34 cellular contexts compared by ENCODE assay signal in the genomic region with DNA sequence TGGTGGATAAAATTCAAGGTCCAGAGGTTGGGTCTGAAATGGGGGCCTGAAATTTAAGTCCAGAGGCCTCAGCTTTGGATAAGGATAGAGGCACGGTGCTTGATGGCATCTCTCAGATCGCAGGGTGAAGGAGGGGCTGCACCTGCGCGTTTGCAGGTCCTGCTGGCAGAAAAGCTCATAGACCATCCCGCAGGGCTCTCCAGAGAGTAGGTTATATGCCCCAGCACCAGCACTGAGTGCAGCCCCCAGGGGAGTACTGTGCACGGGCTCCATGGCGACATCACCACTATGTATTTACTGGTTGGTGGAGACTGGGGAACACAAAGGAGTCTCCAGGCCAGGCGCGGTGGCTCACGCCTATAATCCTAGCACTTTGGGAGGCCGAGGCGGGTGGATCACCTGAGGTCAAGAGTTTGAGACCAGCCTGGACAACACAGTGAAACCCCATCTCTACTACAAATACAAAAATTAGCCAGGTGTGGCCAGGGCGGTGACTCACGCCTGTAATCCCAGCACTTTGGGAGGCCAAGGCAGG.
"Had no signal": no experiment of that assay in that cellular context is flagged by ENCODE, and none has a peak within 500 bp of the region (broad histone marks: within the 10 kb centered on the region; RNA-seq: fewer than 3 reads in every experiment).

No MANE protein-coding gene starts in this region.

- H3K27me3 ChIP-seq: ascending aorta, brain microvascular endothelial cell, foreskin keratinocyte, heart right ventricle, left lung, uterus had no signal

- H3K9me3 ChIP-seq: ascending aorta, heart right ventricle, left lung, lower lobe of right lung, prostate gland, uterus had no signal

- H3K27ac Mint-ChIP-seq: activated CD4-positive, alpha-beta memory T cell treated with anti-CD3 and anti-CD28 coated beads for 36 hours; activated CD4-positive, alpha-beta T cell treated with anti-CD3 and anti-CD28 coated beads, Interleukin-2, amount 10 ng/mL, durations not matched to agents 24 days and 14 days; activated naive CD4-positive, alpha-beta T cell treated with anti-CD3 and anti-CD28 coated beads, Interleukin-2, amount 10 ng/mL, durations not matched to agents 7 days and 5 days; activated T-cell treated with anti-CD3 and anti-CD28 coated beads, Interleukin-2, amount 50 U/mL, for 24 hours; dendritic cell treated with granulocyte-macrophage colony-stimulating factor and Interleukin-4, amounts not matched to agents 40 ng/mL and 50 ng/mL, for 4 days; stimulated activated memory B cell treated with anti-CD40 and anti-IgM and Interleukin-4, amounts not matched to agents 10 μg/mL and 1 μg/mL and 100 μg/mL, for 72 hours; type B pancreatic cell had no signal

- H3K4me3 Mint-ChIP-seq: activated CD4-positive, alpha-beta memory T cell treated with anti-CD3 and anti-CD28 coated beads for 36 hours; activated CD4-positive, alpha-beta T cell treated with anti-CD3 and anti-CD28 coated beads, Interleukin-2, amount 10 ng/mL, durations not matched to agents 24 days and 14 days; activated naive CD4-positive, alpha-beta T cell treated with anti-CD3 and anti-CD28 coated beads, Interleukin-2, amount 10 ng/mL, durations not matched to agents 7 days and 5 days; activated naive CD8-positive, alpha-beta T cell treated with anti-CD3 and anti-CD28 coated beads, Interleukin-2, amount 10 ng/mL, durations not matched to agents 7 days and 5 days; activated T-cell treated with anti-CD3 and anti-CD28 coated beads, Interleukin-2, amount 50 U/mL, for 24 hours; dendritic cell treated with granulocyte-macrophage colony-stimulating factor and Interleukin-4, amounts not matched to agents 40 ng/mL and 50 ng/mL, for 4 days; endodermal cell; naive thymus-derived CD8-positive, alpha-beta T cell; stimulated activated memory B cell treated with anti-CD40 and anti-IgM and Interleukin-4, amounts not matched to agents 10 μg/mL and 1 μg/mL and 100 μg/mL, for 72 hours; stimulated activated naive CD8-positive, alpha-beta T cell treated with anti-CD3 and anti-CD28 coated beads, Interleukin-15, amount 100 ng/mL, for 72 hours; type B pancreatic cell had no signal

- H3K36me3 Mint-ChIP-seq: activated CD4-positive, alpha-beta memory T cell treated with anti-CD3 and anti-CD28 coated beads for 36 hours; activated naive CD4-positive, alpha-beta T cell treated with anti-CD3 and anti-CD28 coated beads, Interleukin-2, amount 10 ng/mL, durations not matched to agents 7 days and 5 days; activated naive CD8-positive, alpha-beta T cell treated with anti-CD3 and anti-CD28 coated beads, Interleukin-2, amount 10 ng/mL, durations not matched to agents 7 days and 5 days; naive thymus-derived CD8-positive, alpha-beta T cell; stimulated activated memory B cell treated with anti-CD40 and anti-IgM and Interleukin-4, amounts not matched to agents 10 μg/mL and 1 μg/mL and 100 μg/mL, for 72 hours; type B pancreatic cell had no signal

- H3K4me3 ChIP-seq: ascending aorta, heart right ventricle, left lung, lower lobe of right lung, prostate gland, uterus had no signal

- ATAC-seq: activated CD4-positive, CD25-positive, alpha-beta regulatory T cell treated with anti-CD3 and anti-CD28 coated beads, Interleukin-2, amount 50 U/mL, for 24 hours; esophagus mucosa; foreskin keratinocyte; heart right ventricle; left lung; lower lobe of right lung; naive thymus-derived CD8-positive, alpha-beta T cell; sciatic nerve; stimulated activated memory B cell treated with anti-CD40 and anti-IgM and Interleukin-4, amounts not matched to agents 10 μg/mL and 1 μg/mL and 100 μg/mL, for 72 hours; stimulated activated naive CD8-positive, alpha-beta T cell treated with anti-CD3 and anti-CD28 coated beads, Interleukin-15, amount 100 ng/mL, for 72 hours had no signal

- H3K36me3 ChIP-seq: ascending aorta, heart right ventricle, left lung, lower lobe of right lung, prostate gland, uterus had no signal

- H3K27ac ChIP-seq: brain microvascular endothelial cell, foreskin keratinocyte, heart right ventricle, left lung, lower lobe of right lung, prostate gland, uterus, WERI-Rb-1 had no signal

- H3K4me1 ChIP-seq: prostate gland had no signal

- DNase-seq: activated CD4-positive, alpha-beta memory T cell treated with anti-CD3 and anti-CD28 coated beads for 36 hours; activated CD4-positive, alpha-beta T cell treated with anti-CD3 and anti-CD28 coated beads, Interleukin-2, amount 10 ng/mL, durations not matched to agents 24 days and 14 days; activated CD8-positive, alpha-beta memory T cell treated with anti-CD3 and anti-CD28 coated beads, Interleukin-2, amount 50 U/mL, for 48 hours; activated gamma-delta T cell; activated naive CD4-positive, alpha-beta T cell treated with anti-CD3 and anti-CD28 coated beads, Interleukin-2, amount 10 ng/mL, durations not matched to agents 7 days and 5 days; activated naive CD8-positive, alpha-beta T cell treated with anti-CD3 and anti-CD28 coated beads, Interleukin-2, amount 10 ng/mL, durations not matched to agents 7 days and 5 days; activated T-cell treated with anti-CD3 and anti-CD28 coated beads, Interleukin-2, amount 50 U/mL, for 24 hours; brain microvascular endothelial cell; caudate nucleus; endodermal cell; foreskin keratinocyte; heart right ventricle; left lung; lower lobe of right lung; mesenchymal stem cell; naive thymus-derived CD8-positive, alpha-beta T cell; retina; small intestine; stimulated activated CD4-positive, alpha-beta T cell treated with anti-CD3 and anti-CD28 coated beads, Interleukin-1b, Interleukin-23, amount 100 ng/mL, for 48 hours; stimulated activated CD4-positive, alpha-beta T cell treated with anti-CD3 and anti-CD28 coated beads, Interleukin-4, amount 100 ng/mL, for 4 hours; stimulated activated CD8-positive, alpha-beta memory T cell treated with anti-CD3 and anti-CD28 coated beads, Interleukin-4, amount 100 ng/mL, for 48 hours; stimulated activated naive CD8-positive, alpha-beta T cell treated with anti-CD3 and anti-CD28 coated beads, Interleukin-15, amount 100 ng/mL, for 72 hours; substantia nigra; T1000; uterus; WERI-Rb-1 had no signal

- H3K27me3 Mint-ChIP-seq: activated CD4-positive, alpha-beta memory T cell treated with anti-CD3 and anti-CD28 coated beads for 36 hours; activated CD4-positive, alpha-beta T cell treated with anti-CD3 and anti-CD28 coated beads, Interleukin-2, amount 10 ng/mL, durations not matched to agents 24 days and 14 days; activated naive CD4-positive, alpha-beta T cell treated with anti-CD3 and anti-CD28 coated beads, Interleukin-2, amount 10 ng/mL, durations not matched to agents 7 days and 5 days; activated naive CD8-positive, alpha-beta T cell treated with anti-CD3 and anti-CD28 coated beads, Interleukin-2, amount 10 ng/mL, durations not matched to agents 7 days and 5 days; activated T-cell treated with anti-CD3 and anti-CD28 coated beads, Interleukin-2, amount 50 U/mL, for 24 hours; naive thymus-derived CD8-positive, alpha-beta T cell; stimulated activated memory B cell treated with anti-CD40 and anti-IgM and Interleukin-4, amounts not matched to agents 10 μg/mL and 1 μg/mL and 100 μg/mL, for 72 hours; stimulated activated naive CD8-positive, alpha-beta T cell treated with anti-CD3 and anti-CD28 coated beads, Interleukin-15, amount 100 ng/mL, for 72 hours; type B pancreatic cell had no signal

- H3K9me3 Mint-ChIP-seq: activated CD4-positive, alpha-beta memory T cell treated with anti-CD3 and anti-CD28 coated beads for 36 hours; activated CD4-positive, alpha-beta T cell treated with anti-CD3 and anti-CD28 coated beads, Interleukin-2, amount 10 ng/mL, durations not matched to agents 24 days and 14 days; activated naive CD4-positive, alpha-beta T cell treated with anti-CD3 and anti-CD28 coated beads, Interleukin-2, amount 10 ng/mL, durations not matched to agents 7 days and 5 days; activated naive CD8-positive, alpha-beta T cell treated with anti-CD3 and anti-CD28 coated beads, Interleukin-2, amount 10 ng/mL, durations not matched to agents 7 days and 5 days; activated T-cell treated with anti-CD3 and anti-CD28 coated beads, Interleukin-2, amount 50 U/mL, for 24 hours; dendritic cell treated with granulocyte-macrophage colony-stimulating factor and Interleukin-4, amounts not matched to agents 40 ng/mL and 50 ng/mL, for 4 days; endodermal cell; naive thymus-derived CD8-positive, alpha-beta T cell; stimulated activated memory B cell treated with anti-CD40 and anti-IgM and Interleukin-4, amounts not matched to agents 10 μg/mL and 1 μg/mL and 100 μg/mL, for 72 hours; stimulated activated naive CD8-positive, alpha-beta T cell treated with anti-CD3 and anti-CD28 coated beads, Interleukin-15, amount 100 ng/mL, for 72 hours; type B pancreatic cell had no signal
